Comparison of ENCODE assay signal across 8 cellular contexts in the genomic region with DNA sequence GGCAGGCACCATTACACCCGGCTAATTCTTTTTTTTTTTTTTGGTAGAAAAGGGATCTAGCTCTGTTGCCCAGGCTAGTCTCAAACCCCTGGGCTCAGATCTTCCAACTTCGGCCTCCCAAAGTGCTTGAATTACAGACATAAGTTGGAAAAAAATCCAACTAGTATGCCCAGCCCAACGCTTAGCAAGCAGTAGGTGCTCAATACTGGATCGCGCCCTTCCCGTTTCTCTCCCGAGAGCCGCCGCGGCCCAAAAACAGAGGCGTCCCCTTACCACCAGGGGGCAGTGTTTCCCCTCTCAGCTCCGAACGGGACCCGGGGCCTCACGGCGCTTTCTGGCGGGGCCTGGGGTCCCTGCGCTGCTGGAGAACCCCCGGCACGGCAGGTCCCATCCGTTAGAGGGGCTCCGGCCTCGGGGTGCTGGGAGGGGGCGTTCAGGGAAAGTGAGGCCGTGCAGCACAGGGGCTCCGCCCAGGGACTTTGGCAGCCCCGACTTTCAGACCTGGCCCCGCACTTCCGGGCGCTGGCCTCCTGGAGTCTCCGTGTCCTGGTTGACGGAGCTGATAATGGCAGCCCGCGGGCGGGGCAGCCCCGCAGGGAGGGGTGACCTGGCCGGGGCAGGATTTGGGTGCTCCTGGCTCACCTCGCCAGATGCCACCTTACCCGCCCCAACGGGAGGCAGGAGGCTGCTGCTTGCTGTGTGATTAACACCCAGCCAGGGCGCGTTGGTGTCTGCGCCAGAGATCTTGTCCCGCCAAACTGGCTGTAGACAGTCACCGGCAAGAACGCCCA. TPM values are rescaled to one million over a fixed set of nuclear protein-coding genes. Genes with fewer than 3 reads are reported as not detected.
DNase-seq lines count a peak whose midpoint lies in the region; ATAC-seq and TF ChIP-seq lines count a peak whose summit lies in the region.

No MANE protein-coding gene starts in this region.

- H3K27me3 ChIP-seq in liver (ENCODE audit: control insufficient read depth in 4 of 4, insufficient read depth in 4 of 4, low read length in 3 of 4): no peaks in the 10 kb centered on the region

- H3K36me3 ChIP-seq in liver (ENCODE audit: control insufficient read depth in 4 of 4, insufficient read depth in 3 of 4, low read depth in 1 of 4, low read length in 3 of 4): no peaks in the 10 kb centered on the region

- intact Hi-C loops in activated CD4-positive, alpha-beta T cell treated with anti-CD3 and anti-CD28 coated beads, Interleukin-2, amount 10 ng/mL, durations not matched to agents 24 days and 14 days (cut with micrococcal nuclease): loop anchor here (1.0 to 5.0 kb wide), 3 partner anchors 46 to 500 kb away; no protein-coding TSS in a partner anchor

- H3K4me1 ChIP-seq in liver (ENCODE audit: control insufficient read depth in 4 of 4, insufficient read depth in 4 of 4, low read length in 3 of 4): peaks cover 0 to 6% (median 2%) of the 10 kb centered on the region in 4 donors

- H3K4me1 Mint-ChIP-seq in activated CD4-positive, alpha-beta T cell treated with anti-CD3 and anti-CD28 coated beads, Interleukin-2, amount 10 ng/mL, durations not matched to agents 24 days and 14 days: peaks cover 9% of the 10 kb centered on the region

- no peaks in the 10 kb centered on the region for H3K9me3 ChIP-seq in liver (ENCODE audit: control insufficient read depth in 4 of 4, low read length in 3 of 4)

- TF ChIP-seq RAD21 in liver (IDR thresholded peaks at IDR 0.05): peak; percentile 79 to 85

- H3K27me3 Mint-ChIP-seq in activated CD4-positive, alpha-beta T cell treated with anti-CD3 and anti-CD28 coated beads, Interleukin-2, amount 10 ng/mL, durations not matched to agents 24 days and 14 days: peaks cover 3% of the 10 kb centered on the region

- H3K4me3 Mint-ChIP-seq in activated CD4-positive, alpha-beta T cell treated with anti-CD3 and anti-CD28 coated beads, Interleukin-2, amount 10 ng/mL, durations not matched to agents 24 days and 14 days: peak overlapping the region; percentile 71

- peak; percentile 79 for DNase-seq in NCI-H460 (ENCODE audit: extremely low read depth, low read depth)
- DNase-seq in activated CD4-positive, alpha-beta T cell treated with anti-CD3 and anti-CD28 coated beads, Interleukin-2, amount 10 ng/mL, durations not matched to agents 24 days and 14 days: peak; percentile 96
- DNase-seq in dedifferentiated amniotic fluid mesenchymal stem cell (ENCODE audit: extremely low spot score): peak; percentile 76
- peak; percentile 84 for DNase-seq in stimulated activated CD4-positive, alpha-beta T cell treated with anti-CD3 and anti-CD28 coated beads, Interleukin-4, amount 100 ng/mL, for 1 hour

- peak overlapping the region in 1 of 2 donors; percentile 84 for H3K9ac ChIP-seq in liver (ENCODE audit: low read depth in 1 of 2, low read length in 2 of 2)

- ATAC-seq in HG03066 (IDR thresholded peaks at IDR 0.05; ENCODE audit: low read depth, unreplicated experiment): peak; percentile 56
- ATAC-seq in HG03378 (IDR thresholded peaks at IDR 0.05; ENCODE audit: unreplicated experiment): no peak

- 3% methylated on average over 46 of the region's 46 CpGs for WGBS in liver

- H3K36me3 Mint-ChIP-seq in activated CD4-positive, alpha-beta T cell treated with anti-CD3 and anti-CD28 coated beads, Interleukin-2, amount 10 ng/mL, durations not matched to agents 24 days and 14 days (ENCODE audit: low read depth): no peaks in the 10 kb centered on the region

- H3K9me3 Mint-ChIP-seq in activated CD4-positive, alpha-beta T cell treated with anti-CD3 and anti-CD28 coated beads, Interleukin-2, amount 10 ng/mL, durations not matched to agents 24 days and 14 days: no peaks in the 10 kb centered on the region

- peak; percentile 92 for TF ChIP-seq CTCF in liver (IDR thresholded peaks at IDR 0.05; ENCODE audit: low read depth, low read length, missing input control)

- no peak overlapping the region for H3K27ac ChIP-seq in liver (ENCODE audit: low read depth in 1 of 2, low read length in 2 of 2)

- H3K4me3 ChIP-seq in GM08714 (ENCODE audit: low read length) (peak overlapping the region; percentile 60; the same call in 1 of the 2 replicates), liver (ENCODE audit: low read depth in 1 of 3, low read length in 3 of 3) (peak overlapping the region; percentile 42 to 61 (median 55))

- peak overlapping the region; percentile 81 for H3K27ac Mint-ChIP-seq in activated CD4-positive, alpha-beta T cell treated with anti-CD3 and anti-CD28 coated beads, Interleukin-2, amount 10 ng/mL, durations not matched to agents 24 days and 14 days

TF ChIP-seq in liver, 16 proteins besides CTCF, POLR2A, EP300 and RAD21:
- peak in 1 of 2 donors; percentile 14 for TF ChIP-seq RXRA (IDR thresholded peaks at IDR 0.05)
- TF ChIP-seq SP1 (IDR thresholded peaks at IDR 0.05): no peak
- TF ChIP-seq, protein P1, sequence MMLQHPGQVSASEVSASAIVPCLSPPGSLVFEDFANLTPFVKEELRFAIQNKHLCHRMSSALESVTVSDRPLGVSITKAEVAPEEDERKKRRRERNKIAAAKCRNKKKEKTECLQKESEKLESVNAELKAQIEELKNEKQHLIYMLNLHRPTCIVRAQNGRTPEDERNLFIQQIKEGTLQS (IDR thresholded peaks at IDR 0.05): no peak
- peak in 1 of 2 donors; percentile 33 for TF ChIP-seq GABPA (IDR thresholded peaks at IDR 0.05 in 1 of 2, conservative IDR thresholded peaks at IDR 0.05 in 1 of 2)
- no peak for TF ChIP-seq EGR1 (IDR thresholded peaks at IDR 0.05; ENCODE audit: low read depth in 2 of 2)
- peak; percentile 74 for TF ChIP-seq YY1 (IDR thresholded peaks at IDR 0.05)

RNA-seq across cellular contexts. Expression of a gene that starts 15.2 kb away (rescaled TPM):
- total RNA-seq in NCI-H460 (2014; rRNA removed; shearing (Covaris generic)): 25.9 and 27.4 TPM in 2 replicates
- polyA plus RNA-seq in NCI-H460 (2014; cell fraction: nucleus; rRNA removed): 11.8 and 19.7 TPM in 2 replicates
- total RNA-seq in activated CD4-positive, alpha-beta T cell treated with anti-CD3 and anti-CD28 coated beads, Interleukin-2, amount 10 ng/mL, durations not matched to agents 24 days and 14 days: 0.09 and 0.12 TPM in 2 replicates
- under 1 TPM in 1 of 2 donors, not detected in 1; 0.47 TPM for total RNA-seq in liver
- polyA plus RNA-seq in liver: under 1 TPM; 0.07 to 0.17 TPM

Comparison
In these comparisons a context has a peak if more than half of its experiments do, and no peak if none do; other contexts are left out.
1. RNA of a gene that starts 15.2 kb away (total RNA-seq): 25.9 to 27.4 TPM in NCI-H460; 0.47 TPM in liver and 0.09 to 0.12 TPM in activated CD4-positive, alpha-beta T cell treated with anti-CD3 and anti-CD28 coated beads, Interleukin-2, amount 10 ng/mL, durations not matched to agents 24 days and 14 days; every median in the first group is over 10 times any median in the second.
2. Peak in every context shown above with its lines, with median percentiles within 50 percentile points of each other: DNase-seq.